1 cellular context compared by ENCODE assay signal in genomic region chr2:218421027-218421426, GRCh38.
A peak's percentile ranks its signal among the peaks of the same experiment; 100 is the strongest.
TF ChIP-seq lines count a peak whose summit lies in the region.

No MANE protein-coding gene starts in this region.

TF ChIP-seq in HepG2, 621 proteins besides CTCF, POLR2A, EP300 and RAD21:
- TF ChIP-seq TARDBP (CRISPR knock-in tag; IDR thresholded peaks at IDR 0.05) (no peak), PATZ1 (CRISPR knock-in tag; IDR thresholded peaks at IDR 0.05) (0 out of 2 replicates have a peak, but pooled peaks have one; percentile 21), ETV5 (CRISPR knock-in tag; IDR thresholded peaks at IDR 0.05; ENCODE audit: borderline replicate concordance) (no peak), KDM5B (CRISPR knock-in tag; IDR thresholded peaks at IDR 0.05; ENCODE audit: borderline replicate concordance) (0 out of 2 replicates have a peak, but pooled peaks have one; percentile 1), ZNF33A (CRISPR knock-in tag; IDR thresholded peaks at IDR 0.05; ENCODE audit: borderline replicate concordance) (no peak), HNRNPL (IDR thresholded peaks at IDR 0.05; ENCODE audit: low read depth, low read length) (0 out of 2 replicates have a peak, but pooled peaks have one; percentile 52)
- TF ChIP-seq, protein P1, sequence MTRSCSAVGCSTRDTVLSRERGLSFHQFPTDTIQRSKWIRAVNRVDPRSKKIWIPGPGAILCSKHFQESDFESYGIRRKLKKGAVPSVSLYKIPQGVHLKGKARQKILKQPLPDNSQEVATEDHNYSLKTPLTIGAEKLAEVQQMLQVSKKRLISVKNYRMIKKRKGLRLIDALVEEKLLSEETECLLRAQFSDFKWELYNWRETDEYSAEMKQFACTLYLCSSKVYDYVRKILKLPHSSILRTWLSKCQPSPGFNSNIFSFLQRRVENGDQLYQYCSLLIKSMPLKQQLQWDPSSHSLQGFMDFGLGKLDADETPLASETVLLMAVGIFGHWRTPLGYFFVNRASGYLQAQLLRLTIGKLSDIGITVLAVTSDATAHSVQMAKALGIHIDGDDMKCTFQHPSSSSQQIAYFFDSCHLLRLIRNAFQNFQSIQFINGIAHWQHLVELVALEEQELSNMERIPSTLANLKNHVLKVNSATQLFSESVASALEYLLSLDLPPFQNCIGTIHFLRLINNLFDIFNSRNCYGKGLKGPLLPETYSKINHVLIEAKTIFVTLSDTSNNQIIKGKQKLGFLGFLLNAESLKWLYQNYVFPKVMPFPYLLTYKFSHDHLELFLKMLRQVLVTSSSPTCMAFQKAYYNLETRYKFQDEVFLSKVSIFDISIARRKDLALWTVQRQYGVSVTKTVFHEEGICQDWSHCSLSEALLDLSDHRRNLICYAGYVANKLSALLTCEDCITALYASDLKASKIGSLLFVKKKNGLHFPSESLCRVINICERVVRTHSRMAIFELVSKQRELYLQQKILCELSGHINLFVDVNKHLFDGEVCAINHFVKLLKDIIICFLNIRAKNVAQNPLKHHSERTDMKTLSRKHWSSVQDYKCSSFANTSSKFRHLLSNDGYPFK (CRISPR knock-in tag; IDR thresholded peaks at IDR 0.05; ENCODE audit: borderline replicate concordance) = peak; percentile 12; the same call in 1 of the 2 replicates
- TF ChIP-seq, protein P2, sequence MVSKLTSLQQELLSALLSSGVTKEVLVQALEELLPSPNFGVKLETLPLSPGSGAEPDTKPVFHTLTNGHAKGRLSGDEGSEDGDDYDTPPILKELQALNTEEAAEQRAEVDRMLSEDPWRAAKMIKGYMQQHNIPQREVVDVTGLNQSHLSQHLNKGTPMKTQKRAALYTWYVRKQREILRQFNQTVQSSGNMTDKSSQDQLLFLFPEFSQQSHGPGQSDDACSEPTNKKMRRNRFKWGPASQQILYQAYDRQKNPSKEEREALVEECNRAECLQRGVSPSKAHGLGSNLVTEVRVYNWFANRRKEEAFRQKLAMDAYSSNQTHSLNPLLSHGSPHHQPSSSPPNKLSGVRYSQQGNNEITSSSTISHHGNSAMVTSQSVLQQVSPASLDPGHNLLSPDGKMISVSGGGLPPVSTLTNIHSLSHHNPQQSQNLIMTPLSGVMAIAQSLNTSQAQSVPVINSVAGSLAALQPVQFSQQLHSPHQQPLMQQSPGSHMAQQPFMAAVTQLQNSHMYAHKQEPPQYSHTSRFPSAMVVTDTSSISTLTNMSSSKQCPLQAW (CRISPR knock-in tag; IDR thresholded peaks at IDR 0.05) = 0 out of 2 replicates have a peak, but pooled peaks have one; percentile 28
- TF ChIP-seq, protein P3, sequence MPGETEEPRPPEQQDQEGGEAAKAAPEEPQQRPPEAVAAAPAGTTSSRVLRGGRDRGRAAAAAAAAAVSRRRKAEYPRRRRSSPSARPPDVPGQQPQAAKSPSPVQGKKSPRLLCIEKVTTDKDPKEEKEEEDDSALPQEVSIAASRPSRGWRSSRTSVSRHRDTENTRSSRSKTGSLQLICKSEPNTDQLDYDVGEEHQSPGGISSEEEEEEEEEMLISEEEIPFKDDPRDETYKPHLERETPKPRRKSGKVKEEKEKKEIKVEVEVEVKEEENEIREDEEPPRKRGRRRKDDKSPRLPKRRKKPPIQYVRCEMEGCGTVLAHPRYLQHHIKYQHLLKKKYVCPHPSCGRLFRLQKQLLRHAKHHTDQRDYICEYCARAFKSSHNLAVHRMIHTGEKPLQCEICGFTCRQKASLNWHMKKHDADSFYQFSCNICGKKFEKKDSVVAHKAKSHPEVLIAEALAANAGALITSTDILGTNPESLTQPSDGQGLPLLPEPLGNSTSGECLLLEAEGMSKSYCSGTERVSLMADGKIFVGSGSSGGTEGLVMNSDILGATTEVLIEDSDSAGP (CRISPR knock-in tag; IDR thresholded peaks at IDR 0.05; ENCODE audit: borderline replicate concordance) = 0 out of 2 replicates have a peak, but pooled peaks have one; percentile 24
TF ChIP-seq in HepG2: peak in this region for 6.
